32 cellular contexts compared by ENCODE assay signal in the genomic region with DNA sequence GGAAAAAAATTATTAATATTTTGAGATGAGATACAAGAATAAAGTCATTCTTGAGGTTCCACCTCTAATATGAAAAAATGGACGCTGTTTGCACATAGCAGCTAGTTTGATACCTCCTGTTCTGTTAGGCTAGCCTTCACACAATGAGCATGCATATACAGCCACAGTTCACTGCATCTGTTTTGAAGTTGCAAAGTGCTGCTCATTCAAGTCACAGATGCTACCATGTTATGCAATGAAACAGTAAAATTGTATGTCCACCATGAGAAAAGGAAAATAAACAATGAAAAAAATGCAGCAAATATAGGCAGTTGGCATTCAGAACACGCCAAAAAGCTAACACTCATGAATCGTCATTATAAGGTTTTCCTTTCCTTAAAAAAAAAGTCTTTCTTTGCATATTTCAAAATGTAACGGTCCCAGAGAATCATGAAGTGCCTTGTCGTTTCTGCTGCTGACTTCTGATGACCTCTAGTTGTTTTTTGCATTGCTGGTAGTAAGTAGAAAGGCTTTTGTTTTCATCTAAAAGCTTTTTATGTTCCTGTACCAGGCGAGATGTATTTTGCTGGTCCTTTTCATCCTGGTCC.
"Had no signal": no experiment of that assay in that cellular context is flagged by ENCODE, and none has a peak within 500 bp of the region (broad histone marks: within the 10 kb centered on the region; RNA-seq: fewer than 3 reads in every experiment).

No MANE protein-coding gene starts in this region.

- H3K27ac Mint-ChIP-seq: activated naive CD8-positive, alpha-beta T cell treated with anti-CD3 and anti-CD28 coated beads for 36 hours; brain; endodermal cell; mesothelial cell of epicardium; naive B cell; nephron progenitor cell; T-helper 2 cell treated with Interferon-gamma antibody and Interleukin-4, amounts not matched to agents 5 μg/mL and 100 μg/mL, for 36 hours had no signal

- H3K4me1 ChIP-seq: adrenal gland, ascending aorta, esophagus squamous epithelium, prostate gland, spleen had no signal

- H3K4me2 ChIP-seq: hepatocyte had no signal

- H3K4me3 Mint-ChIP-seq: activated naive CD8-positive, alpha-beta T cell treated with anti-CD3 and anti-CD28 coated beads for 36 hours; brain; endodermal cell; mesothelial cell of epicardium; naive B cell; nephron progenitor cell; T-helper 2 cell treated with Interferon-gamma antibody and Interleukin-4, amounts not matched to agents 5 μg/mL and 100 μg/mL, for 36 hours had no signal

- DNase-seq: activated CD4-positive, alpha-beta T cell treated with anti-CD3 and anti-CD28 coated beads for 48 hours; activated CD4-positive, alpha-beta T cell treated with anti-CD3 and anti-CD28 coated beads, Interleukin-2, amount 50 U/mL, for 48 hours; activated CD8-positive, alpha-beta memory T cell treated with anti-CD3 and anti-CD28 coated beads for 24 hours; activated effector memory CD4-positive, alpha-beta T cell treated with Interleukin-2 at 50 U/mL for 16 hours; activated naive CD4-positive, alpha-beta T cell treated with Interleukin-2 at 50 U/mL for 16 hours; activated naive CD8-positive, alpha-beta T cell treated with anti-CD3 and anti-CD28 coated beads for 36 hours; adrenal gland; endodermal cell; esophagus squamous epithelium; foreskin melanocyte; islet precursor cell; left cardiac atrium; left ventricle myocardium superior; naive B cell; nephron progenitor cell; ovary; spleen; stimulated activated naive CD4-positive, alpha-beta T cell; T-helper 1 cell; trophoblast cell had no signal

- H3K27me3 ChIP-seq: adrenal gland, ascending aorta, cardiac muscle cell, esophagus squamous epithelium, hepatocyte, ovary, spleen had no signal

- H3K36me3 ChIP-seq: ovary, prostate gland had no signal

- H3K9me3 ChIP-seq: adrenal gland, ascending aorta, esophagus squamous epithelium, ovary, prostate gland, spleen, thoracic aorta had no signal

- H3K27me3 Mint-ChIP-seq: activated naive CD8-positive, alpha-beta T cell treated with anti-CD3 and anti-CD28 coated beads for 36 hours; brain; naive B cell had no signal

- ATAC-seq: left cardiac atrium, left ventricle myocardium superior had no signal

- H3K27ac ChIP-seq: adrenal gland, ascending aorta, cardiac muscle cell, epithelial cell of prostate, esophagus squamous epithelium, hepatocyte, ovary, prostate gland, spleen, thoracic aorta, VCaP had no signal

- H3K79me2 ChIP-seq: hepatocyte had no signal

- H3K4me3 ChIP-seq: adrenal gland, ascending aorta, cardiac muscle cell, esophagus squamous epithelium, hepatocyte, ovary, prostate gland, spleen, thoracic aorta had no signal

- H3K4me1 Mint-ChIP-seq: activated naive CD8-positive, alpha-beta T cell treated with anti-CD3 and anti-CD28 coated beads for 36 hours; brain; endodermal cell; mesothelial cell of epicardium; naive B cell; nephron progenitor cell had no signal

- FAIRE-seq: TTC549, urothelium cell line had no signal

- H3K9me3 Mint-ChIP-seq: activated naive CD8-positive, alpha-beta T cell treated with anti-CD3 and anti-CD28 coated beads for 36 hours; brain; endodermal cell; mesothelial cell of epicardium; naive B cell; nephron progenitor cell; T-helper 2 cell treated with Interferon-gamma antibody and Interleukin-4, amounts not matched to agents 5 μg/mL and 100 μg/mL, for 36 hours had no signal

- H2AFZ ChIP-seq: hepatocyte had no signal
